20 cellular contexts compared by ENCODE assay signal in the genomic region with DNA sequence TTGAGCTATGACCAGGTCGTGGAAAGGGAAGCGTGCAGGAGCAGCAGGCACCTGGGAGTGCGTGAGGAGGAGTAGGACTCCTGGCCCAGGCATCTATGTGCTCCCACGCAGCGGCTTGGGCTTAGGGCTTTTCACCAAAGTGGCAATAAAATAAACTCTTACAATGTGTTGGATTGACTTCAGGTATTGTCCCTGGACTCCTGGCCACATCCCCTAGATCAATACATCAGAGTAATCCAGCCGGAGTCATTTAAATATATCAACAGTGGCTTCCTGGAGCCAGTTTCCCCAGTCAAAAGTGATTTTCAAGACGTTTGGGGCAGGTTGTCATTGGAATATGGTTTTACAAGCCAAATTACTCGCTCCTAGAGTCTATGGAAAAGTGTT.
"Had no signal": no experiment of that assay in that cellular context is flagged by ENCODE, and none has a peak within 500 bp of the region (broad histone marks: within the 10 kb centered on the region; RNA-seq: fewer than 3 reads in every experiment).

No MANE protein-coding gene starts in this region.

- DNase-seq: IMR-90, Karpas-422, KG1, MG63, NCI-H1092, NCI-H1436, NCI-H187, NCI-H2029, NCI-H2081 treated with DMSO at 0.1 percent for 48 hours, NCI-H2171, NCI-H226, NCI-H510A, NCI-H524 treated with DMSO at 0.1 percent for 48 hours, NCI-H69, NCI-H774, Right ventricle myocardium superior, RPMI8226, SIG-M5 had no signal

- H3K9me3 ChIP-seq: MG63, SJSA1 had no signal

- H3K4me1 ChIP-seq: SJSA1 had no signal

- H3K27ac ChIP-seq: SJSA1, SK-N-MC had no signal

- H3K4me3 ChIP-seq: MG63, SJSA1, SK-N-MC had no signal

- H3K27me3 ChIP-seq: MG63, SJSA1 had no signal

- H3K36me3 ChIP-seq: MG63, SJSA1 had no signal
